17 cellular contexts compared by ENCODE assay signal in genomic region chrX:74179071-74179470, GRCh38.
DNase-seq lines count a peak whose midpoint lies in the region; ATAC-seq and TF ChIP-seq lines count a peak whose summit lies in the region.
"Had no signal": no experiment of that assay in that cellular context is flagged by ENCODE, and none has a peak within 500 bp of the region (broad histone marks: within the 10 kb centered on the region; RNA-seq: fewer than 3 reads in every experiment).

No MANE protein-coding gene starts in this region.

- peak; percentile 64 for ATAC-seq in IMR-90 (ENCODE audit: low read depth)
- ATAC-seq: T-helper 17 cell had no signal

- DNase-seq in ACHN, result peak; percentile 7
- peak; percentile 68 for DNase-seq in IMR-90
- peak; percentile 7 for DNase-seq in epithelial cell of esophagus (ENCODE audit: low read depth)
- DNase-seq in mesothelial cell of epicardium (ENCODE audit: low spot score in 2 of 2, unreplicated experiment in 2 of 2), result no peak
- no peak for DNase-seq in activated T-cell treated with anti-CD3 and anti-CD28 coated beads, Interleukin-2, amount 50 U/mL, for 1 hour
- DNase-seq in nucleus accumbens (lab: John Stamatoyannopoulos, UW), result no peak
- DNase-seq in Karpas-422, result no peak
- DNase-seq in KG1 (lab: John Stamatoyannopoulos, UW), result no peak
- DNase-seq: activated CD4-positive, alpha-beta T cell treated with anti-CD3 and anti-CD28 coated beads, Interleukin-2, amount 50 U/mL, for 48 hours; activated effector memory CD4-positive, alpha-beta T cell treated with anti-CD3 and anti-CD28 coated beads, Interleukin-2, amount 50 U/mL, for 16 hours; DMS79; immature natural killer cell; naive B cell; NCI-H2171 treated with DMSO at 0.1 percent for 48 hours; T-helper 17 cell had no signal

- H3K23ac ChIP-seq in IMR-90 (ENCODE audit: low read depth, low read length), result no peak overlapping the region

- H3K27ac ChIP-seq in IMR-90 (ENCODE audit: insufficient read depth, low read length) (no peak overlapping the region), Karpas-422 (ENCODE audit: low read length) (no peak overlapping the region)
- H3K27ac ChIP-seq: skin epidermis had no signal

- peak overlapping the region; percentile 69 for H3K27ac Mint-ChIP-seq in mesothelial cell of epicardium
- H3K27ac Mint-ChIP-seq: immature natural killer cell, naive B cell, T-helper 17 cell had no signal

- H3K4ac ChIP-seq in IMR-90 (ENCODE audit: low read depth, low read length), result no peak overlapping the region

- TF ChIP-seq RAD21 in IMR-90 (IDR thresholded peaks at IDR 0.05; ENCODE audit: low read length), result no peak

- dilution Hi-C loops in IMR-90 (cut with HindIII; ENCODE audit: low sequenced_read_pairs, unreplicated experiment), result no loop called here

- H3K4me1 Mint-ChIP-seq in mesothelial cell of epicardium, result peaks cover 33% of the 10 kb centered on the region
- H3K4me1 Mint-ChIP-seq: immature natural killer cell, naive B cell, T-helper 17 cell had no signal

- peaks cover 14% of the 10 kb centered on the region for H3K36me3 Mint-ChIP-seq in mesothelial cell of epicardium

- H3K79me2 ChIP-seq in Karpas-422 (ENCODE audit: low read length), result no peaks in the 10 kb centered on the region

- H3K4me1 ChIP-seq in IMR-90 (ENCODE audit: control insufficient read depth, insufficient read depth, low read length), result no peaks in the 10 kb centered on the region; the same call in 1 of the 2 replicates
- no peaks in the 10 kb centered on the region for H3K4me1 ChIP-seq in Karpas-422 (ENCODE audit: low read length)
- H3K4me1 ChIP-seq: tibial nerve had no signal

- POLR2A ChIA-PET in IMR-90 (lab: Charles Lee; ENCODE audit: unreplicated experiment), result no interaction called here

- no peaks in the 10 kb centered on the region for H3K9me2 ChIP-seq in Karpas-422 (replicated peaks; ENCODE audit: insufficient read depth, low read length)

- H2BK20ac ChIP-seq in IMR-90 (ENCODE audit: low read depth, low read length), result no peak overlapping the region

- H3K18ac ChIP-seq in IMR-90 (ENCODE audit: low read depth, low read length), result no peak overlapping the region

- H4K91ac ChIP-seq in IMR-90 (ENCODE audit: insufficient read depth, low read depth, low read length), result no peak overlapping the region

- in situ Hi-C loops in ACHN (cut with HindIII; ENCODE audit: low pct_ligation_motif_present, low pct_unique_long_range_greater_than_20kb, low sequenced_read_pairs) (no loop called here), IMR-90 (cut with MboI; ENCODE audit: low sequenced_read_pairs) (no loop called here)

- H3K4me3 ChIP-seq in IMR-90 (ENCODE audit: insufficient read depth, low read depth, low read length) (no peak overlapping the region), epithelial cell of esophagus (ENCODE audit: low read length) (no peak overlapping the region), Karpas-422 (ENCODE audit: low read length) (no peak overlapping the region)
- H3K4me3 ChIP-seq: skin epidermis, tibial nerve had no signal

- H4K20me1 ChIP-seq in IMR-90 (ENCODE audit: insufficient read depth, low read length) (no peaks in the 10 kb centered on the region), Karpas-422 (ENCODE audit: insufficient read depth, low read depth, low read length) (no peaks in the 10 kb centered on the region)

- TF ChIP-seq CTCF in IMR-90 (conservative IDR thresholded peaks at IDR 0.05; ENCODE audit: low read depth, low read length), result no peak
- TF ChIP-seq CTCF in epithelial cell of esophagus (IDR thresholded peaks at IDR 0.05; ENCODE audit: insufficient read depth, low read depth, low read length, missing control alignments), result no peak
- TF ChIP-seq CTCF in mesothelial cell of epicardium (IDR thresholded peaks at IDR 0.05; ENCODE audit: unreplicated experiment), result no peak

- CTCF ChIA-PET in IMR-90 (lab: Yijun Ruan, JAX), result no interaction called here

- H3K9me3 ChIP-seq in IMR-90 (ENCODE audit: control insufficient read depth, insufficient read depth, low read length) (no peaks in the 10 kb centered on the region), Karpas-422 (ENCODE audit: low read length) (no peaks in the 10 kb centered on the region)

- peaks cover 27% of the 10 kb centered on the region for H3K9me3 Mint-ChIP-seq in mesothelial cell of epicardium

- H4K5ac ChIP-seq in IMR-90 (ENCODE audit: low read depth, low read length), result no peak overlapping the region

- no peaks in the 10 kb centered on the region; the same call in 1 of the 2 replicates for H3K27me3 ChIP-seq in IMR-90 (ENCODE audit: control insufficient read depth, insufficient read depth, low read length)
- H3K27me3 ChIP-seq in Karpas-422 (ENCODE audit: low read length), result no peaks in the 10 kb centered on the region

- H3K27me3 Mint-ChIP-seq in mesothelial cell of epicardium (ENCODE audit: low read depth), result no peaks in the 10 kb centered on the region
- H3K27me3 Mint-ChIP-seq: naive B cell, T-helper 17 cell had no signal

- no peak overlapping the region for H2BK120ac ChIP-seq in IMR-90 (ENCODE audit: low read depth, low read length)

- no peak overlapping the region for H4K8ac ChIP-seq in IMR-90 (ENCODE audit: low read depth in 2 of 2, low read length in 2 of 2)

- H2AFZ ChIP-seq in IMR-90 (replicated peaks; ENCODE audit: low read length, poor library complexity), result no peak overlapping the region
- no peak overlapping the region for H2AFZ ChIP-seq in Karpas-422 (ENCODE audit: low read length)

- no TSS peak for BruUV-seq in IMR-90 (replicated peaks; lab: Mats Ljungman, UMichigan)

- H2BK5ac ChIP-seq in IMR-90 (ENCODE audit: low read depth, low read length, poor library complexity, severe bottlenecking), result no peak overlapping the region

- no CpG with 5 or more reads among the region's 1 CpG for WGBS in IMR-90 (ENCODE audit: extremely low coverage in 2 of 2, insufficient read length in 1 of 2), 2 experiments

- no peak overlapping the region for H2BK15ac ChIP-seq in IMR-90 (ENCODE audit: low read depth, low read length)

- no peaks in the 10 kb centered on the region for H3K79me1 ChIP-seq in IMR-90 (ENCODE audit: low read depth in 1 of 2, low read length in 2 of 2)

- intact Hi-C loops in IMR-90 (cut with micrococcal nuclease), result no loop called here

- H2AK5ac ChIP-seq in IMR-90 (ENCODE audit: low read depth, low read length), result no peak overlapping the region

- peak overlapping the region; percentile 56 for H3K4me3 Mint-ChIP-seq in mesothelial cell of epicardium
- H3K4me3 Mint-ChIP-seq: immature natural killer cell, naive B cell, T-helper 17 cell had no signal

- H3K9ac ChIP-seq in IMR-90 (ENCODE audit: low read depth, low read length) (no peak overlapping the region), Karpas-422 (ENCODE audit: low read length) (no peak overlapping the region)

- no peak overlapping the region for H3K14ac ChIP-seq in IMR-90 (replicated peaks; ENCODE audit: low read depth, low read length)

- no peaks in the 10 kb centered on the region for H3K9me1 ChIP-seq in IMR-90 (ENCODE audit: insufficient read depth, low read length)

- H3K56ac ChIP-seq in IMR-90 (ENCODE audit: extremely low read depth, insufficient read depth, low read length), result no peak overlapping the region

- H3K36me3 ChIP-seq in IMR-90 (ENCODE audit: control insufficient read depth, insufficient read depth, low read length), result no peaks in the 10 kb centered on the region
- H3K36me3 ChIP-seq in Karpas-422 (ENCODE audit: insufficient read depth, low read length), result no peaks in the 10 kb centered on the region
- H3K36me3 ChIP-seq: tibial nerve had no signal

- TF ChIP-seq POLR2A in IMR-90 (IDR thresholded peaks at IDR 0.05; ENCODE audit: low read depth, low read length), result no peak

- H3K4me2 ChIP-seq in IMR-90 (ENCODE audit: low read depth, low read length), result no peak overlapping the region
- no peak overlapping the region for H3K4me2 ChIP-seq in Karpas-422 (ENCODE audit: low read depth, low read length, poor library complexity, severe bottlenecking)

- H2AK9ac ChIP-seq in IMR-90 (replicated peaks; ENCODE audit: low read depth, low read length, poor library complexity), result no peak overlapping the region

TF ChIP-seq in IMR-90, 13 proteins besides CTCF, POLR2A, EP300 and RAD21:
- TF ChIP-seq, protein P1, sequence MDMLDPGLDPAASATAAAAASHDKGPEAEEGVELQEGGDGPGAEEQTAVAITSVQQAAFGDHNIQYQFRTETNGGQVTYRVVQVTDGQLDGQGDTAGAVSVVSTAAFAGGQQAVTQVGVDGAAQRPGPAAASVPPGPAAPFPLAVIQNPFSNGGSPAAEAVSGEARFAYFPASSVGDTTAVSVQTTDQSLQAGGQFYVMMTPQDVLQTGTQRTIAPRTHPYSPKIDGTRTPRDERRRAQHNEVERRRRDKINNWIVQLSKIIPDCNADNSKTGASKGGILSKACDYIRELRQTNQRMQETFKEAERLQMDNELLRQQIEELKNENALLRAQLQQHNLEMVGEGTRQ (IDR thresholded peaks at IDR 0.05; ENCODE audit: low read depth, low read length), result no peak
- TF ChIP-seq CEBPB (IDR thresholded peaks at IDR 0.05; ENCODE audit: low read depth, low read length) (no peak), MAFK (IDR thresholded peaks at IDR 0.05; ENCODE audit: low read depth, low read length) (no peak), CHD1 (IDR thresholded peaks at IDR 0.05; ENCODE audit: low read depth, low read length) (no peak), FOS (IDR thresholded peaks at IDR 0.05; ENCODE audit: low read depth, low read length) (no peak), MXI1 (IDR thresholded peaks at IDR 0.05; ENCODE audit: borderline replicate concordance, low read depth, low read length) (no peak), NFE2L2 (IDR thresholded peaks at IDR 0.05; ENCODE audit: low read depth, low read length) (no peak), ELK1 (IDR thresholded peaks at IDR 0.05; ENCODE audit: borderline replicate concordance, low read depth, low read length) (no peak), RCOR1 (IDR thresholded peaks at IDR 0.05; ENCODE audit: insufficient replicate concordance, low read length) (no peak), BHLHE40 (IDR thresholded peaks at IDR 0.05; ENCODE audit: low read depth, low read length) (no peak), SMC3 (IDR thresholded peaks at IDR 0.05; ENCODE audit: low read depth, low read length) (no peak), MAZ (IDR thresholded peaks at IDR 0.05; ENCODE audit: borderline replicate concordance, low read depth, low read length) (no peak), RFX5 (IDR thresholded peaks at IDR 0.05; ENCODE audit: low read depth, low read length) (no peak)

Comparison
In these comparisons a context has a peak if more than half of its experiments do, and no peak if none do; other contexts are left out.
1. DNase-seq: peak in ACHN (single experiment), IMR-90 (single experiment) and epithelial cell of esophagus (single experiment); none in mesothelial cell of epicardium (0 of 2), activated T-cell treated with anti-CD3 and anti-CD28 coated beads, Interleukin-2, amount 50 U/mL, for 1 hour (single experiment), nucleus accumbens (0 of 56), Karpas-422 (single experiment) and KG1 (single experiment).